8 cellular contexts compared by ENCODE assay signal in genomic region chr6:149723771-149724417, GRCh38. TPM values are rescaled to one million over a fixed set of nuclear protein-coding genes. Genes with fewer than 3 reads are reported as not detected.
DNase-seq lines count a peak whose midpoint lies in the region; ATAC-seq and TF ChIP-seq lines count a peak whose summit lies in the region.

No MANE protein-coding gene starts in this region.

- ATAC-seq in Right ventricle myocardium inferior: peak; percentile 86

- no peak for DNase-seq in Right ventricle myocardium inferior (ENCODE audit: missing footprints)
- DNase-seq in cardiac septum (ENCODE audit: low spot score): no peak
- no peak for DNase-seq in LNCaP clone FGC (ENCODE audit: low read depth)
- DNase-seq in SK-MEL-5 (ENCODE audit: low read depth, low spot score): peak; percentile 90
- peak; percentile 75 for DNase-seq in astrocyte of the spinal cord (ENCODE audit: low read depth, low spot score)
- DNase-seq in iPS-NIHi7 (ENCODE audit: extremely low spot score): peak; percentile 44
- DNase-seq in stimulated activated CD4-positive, alpha-beta T cell treated with anti-CD3 and anti-CD28 coated beads, Interleukin-4, amount 100 ng/mL, for 1 hour: peak; percentile 24
- no peak for DNase-seq in cerebellar nuclear complex (lab: John Stamatoyannopoulos, UW)

- in situ Hi-C loops in SK-MEL-5 (cut with HindIII; ENCODE audit: low pct_unique_long_range_greater_than_20kb, low sequenced_read_pairs): no loop called here
- in situ Hi-C loops in astrocyte of the spinal cord (cut with HindIII; ENCODE audit: low sequenced_read_pairs): no loop called here

- H3K4me3 ChIP-seq in LNCaP clone FGC (ENCODE audit: low read depth, low read length) (no peak overlapping the region), astrocyte of the spinal cord (ENCODE audit: low read depth, low read length) (no peak overlapping the region)

- TF ChIP-seq CTCF in LNCaP clone FGC (IDR thresholded peaks at IDR 0.05; ENCODE audit: control insufficient read depth, extremely low read depth, insufficient read depth) (peak; percentile 90), astrocyte of the spinal cord (IDR thresholded peaks at IDR 0.05; ENCODE audit: low read depth, low read length) (peak; percentile 85)

- intact Hi-C loops in Right ventricle myocardium inferior (cut with DNase I): loop anchor here (5.0 to 10.0 kb wide), 3 partner anchors 141 to 291 kb away; partner anchors contain the start of gene LRP11
- intact Hi-C loops in cardiac septum (cut with DNase I): no loop called here

RNA-seq across cellular contexts. Expression of gene LATS1, which starts 6.0 kb away (rescaled TPM):
- 10.3 TPM for total RNA-seq in Right ventricle myocardium inferior
- total RNA-seq in cardiac septum: 14.6 TPM
- total RNA-seq in SK-MEL-5 (2014; rRNA removed; shearing (Covaris generic)): 12.8 and 17.1 TPM in 2 replicates
- polyA plus RNA-seq in SK-MEL-5 (2015; cell fraction: cytosol; rRNA removed): 8.6 and 10.3 TPM in 2 replicates
- polyA plus RNA-seq in SK-MEL-5 (2015; cell fraction: nucleus; rRNA removed): 10.5 and 15.7 TPM in 2 replicates

RNA-seq across cellular contexts. Expression of gene NUP43, which starts 22.4 kb away (rescaled TPM):
- total RNA-seq in Right ventricle myocardium inferior (28.1 TPM), cardiac septum (23.2 TPM)
- 31.3 and 33.4 TPM in 2 replicates for total RNA-seq in SK-MEL-5 (2014; rRNA removed; shearing (Covaris generic))
- 24.6 and 28.1 TPM in 2 replicates for polyA plus RNA-seq in SK-MEL-5 (2015; cell fraction: cytosol; rRNA removed)
- polyA plus RNA-seq in SK-MEL-5 (2015; cell fraction: nucleus; rRNA removed): 52.6 and 57.0 TPM in 2 replicates

RNA-seq across cellular contexts. Expression of gene PCMT1, which starts 25.6 kb away (rescaled TPM):
- total RNA-seq in Right ventricle myocardium inferior (173 TPM), cardiac septum (130 TPM)
- 194 and 197 TPM in 2 replicates for total RNA-seq in SK-MEL-5 (2014; rRNA removed; shearing (Covaris generic))
- polyA plus RNA-seq in SK-MEL-5 (2015; cell fraction: cytosol; rRNA removed): 214 and 243 TPM in 2 replicates
- 22.9 and 30.7 TPM in 2 replicates for polyA plus RNA-seq in SK-MEL-5 (2015; cell fraction: nucleus; rRNA removed)

Comparison
In these comparisons a context has a peak if more than half of its experiments do, and no peak if none do; other contexts are left out.
1. DNase-seq: peak in SK-MEL-5 (single experiment), astrocyte of the spinal cord (single experiment), iPS-NIHi7 (single experiment) and stimulated activated CD4-positive, alpha-beta T cell treated with anti-CD3 and anti-CD28 coated beads, Interleukin-4, amount 100 ng/mL, for 1 hour (single experiment); none in Right ventricle myocardium inferior (single experiment), cardiac septum (single experiment), LNCaP clone FGC (single experiment) and cerebellar nuclear complex (0 of 2).